In the genomic region with DNA sequence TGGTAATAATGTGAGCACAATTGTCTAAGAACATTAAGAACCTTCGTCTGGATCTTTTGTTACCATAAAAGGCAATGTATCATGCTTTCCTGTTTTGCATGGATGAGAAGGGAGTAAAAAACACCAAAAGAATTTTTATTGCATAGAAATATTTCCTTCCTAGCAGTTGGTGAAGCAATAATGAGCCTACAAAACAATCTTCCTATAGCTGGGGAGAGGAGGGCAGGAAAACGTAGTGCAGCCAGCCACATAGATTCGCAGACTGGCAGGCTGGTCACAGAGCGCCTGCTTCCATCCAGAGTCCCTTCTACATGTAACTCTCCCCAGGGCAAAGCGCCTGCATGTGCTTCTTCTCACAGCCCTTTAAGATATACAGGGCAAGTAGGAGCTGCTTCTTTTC, we compare ENCODE assay signal across 1 cellular context.
TF ChIP-seq lines count a peak whose summit lies in the region.

No MANE protein-coding gene starts in this region.

TF ChIP-seq in SK-N-SH, 30 proteins besides CTCF, POLR2A, EP300 and RAD21 (continued from another document):
- no peak for TF ChIP-seq USF1 (IDR thresholded peaks at IDR 0.05; ENCODE audit: borderline replicate concordance, low read depth)
- TF ChIP-seq PBX3 (IDR thresholded peaks at IDR 0.05): no peak
- no peak for TF ChIP-seq TEAD4 (IDR thresholded peaks at IDR 0.05; ENCODE audit: borderline replicate concordance, insufficient read depth)
- no peak for TF ChIP-seq ELF1 (IDR thresholded peaks at IDR 0.05)
- TF ChIP-seq MAX (IDR thresholded peaks at IDR 0.05; ENCODE audit: low read depth): no peak
- TF ChIP-seq TAF1 (IDR thresholded peaks at IDR 0.05; ENCODE audit: borderline replicate concordance, low read depth, low read length): no peak
- no peak for TF ChIP-seq FOSL2 (IDR thresholded peaks at IDR 0.05; ENCODE audit: borderline replicate concordance, low read depth)
- no peak for TF ChIP-seq CHD2 (IDR thresholded peaks at IDR 0.05; ENCODE audit: low read length, partially characterized antibody)
